30 cellular contexts compared by ENCODE assay signal in genomic region chr17:12352127-12352526, GRCh38.
"Had no signal": no experiment of that assay in that cellular context is flagged by ENCODE, and none has a peak within 500 bp of the region (broad histone marks: within the 10 kb centered on the region; RNA-seq: fewer than 3 reads in every experiment).

No MANE protein-coding gene starts in this region.

- DNase-seq: naive B cell; naive thymus-derived CD8-positive, alpha-beta T cell; occipital lobe; pancreas; psoas muscle; right cardiac atrium; right lobe of liver; spleen; stimulated activated CD4-positive, alpha-beta T cell treated with anti-CD3 and anti-CD28 coated beads, Interleukin-12 subunit alpha, Interleukin-12 subunit beta, amount 100 ng/mL, for 4 hours; stimulated activated CD4-positive, alpha-beta T cell treated with anti-CD3 and anti-CD28 coated beads, Interleukin-1b, Interleukin-23, amount 100 ng/mL, for 48 hours; stimulated activated CD4-positive, alpha-beta T cell treated with anti-CD3 and anti-CD28 coated beads, Interleukin-4, amount 100 ng/mL, for 1 hour; stimulated activated CD4-positive, alpha-beta T cell treated with anti-CD3 and anti-CD28 coated beads, Interleukin-4, amount 100 ng/mL, for 4 hours; stimulated activated CD8-positive, alpha-beta memory T cell treated with anti-CD3 and anti-CD28 coated beads, Interleukin-4, amount 100 ng/mL, for 48 hours; stimulated activated naive CD4-positive, alpha-beta T cell; stimulated activated naive CD8-positive, alpha-beta T cell treated with anti-CD3 and anti-CD28 coated beads, Interleukin-15, amount 100 ng/mL, for 72 hours; stimulated activated naive CD8-positive, alpha-beta T cell treated with anti-CD3 and anti-CD28 coated beads, Interleukin-15, Interleukin-2, amounts not matched to agents 100 U/mL and 50 U/mL, for 24 hours; substantia nigra; testis; tibial artery; transverse colon had no signal

- H3K4me1 Mint-ChIP-seq: naive B cell; naive thymus-derived CD8-positive, alpha-beta T cell; neural progenitor cell; stimulated activated memory B cell treated with anti-CD40 and anti-IgM and Interleukin-4, amounts not matched to agents 10 μg/mL and 1 μg/mL and 100 μg/mL, for 72 hours; stimulated activated naive CD8-positive, alpha-beta T cell treated with anti-CD3 and anti-CD28 coated beads, Interleukin-15, amount 100 ng/mL, for 72 hours had no signal

- H3K9me3 ChIP-seq: pancreas, psoas muscle, right lobe of liver, suprapubic skin, testis, tibial artery, transverse colon, vagina had no signal

- FAIRE-seq: urothelium cell line had no signal

- ATAC-seq: naive thymus-derived CD8-positive, alpha-beta T cell; natural killer cell treated with Interleukin-12 subunit alpha and Interleukin-12 subunit beta and Interleukin-15 and Interleukin-18, amount 100 ng/mL, for 72 hours; pancreas; psoas muscle; right cardiac atrium; right lobe of liver; stimulated activated memory B cell treated with anti-CD40 and anti-IgM and Interleukin-4, amounts not matched to agents 10 μg/mL and 1 μg/mL and 100 μg/mL, for 72 hours; stimulated activated naive CD8-positive, alpha-beta T cell treated with anti-CD3 and anti-CD28 coated beads, Interleukin-15, amount 100 ng/mL, for 72 hours; stimulated activated naive CD8-positive, alpha-beta T cell treated with anti-CD3 and anti-CD28 coated beads, Interleukin-15, Interleukin-2, amounts not matched to agents 100 U/mL and 50 U/mL, for 24 hours had no signal

- H3K4me1 ChIP-seq: neural progenitor cell, pancreas, psoas muscle, right lobe of liver, spleen, suprapubic skin, testis, transverse colon, vagina had no signal

- H3K36me3 Mint-ChIP-seq: naive B cell; naive thymus-derived CD8-positive, alpha-beta T cell; natural killer cell treated with Interleukin-12 subunit alpha and Interleukin-12 subunit beta and Interleukin-15 and Interleukin-18, amount 100 ng/mL, for 72 hours; neural progenitor cell; stimulated activated memory B cell treated with anti-CD40 and anti-IgM and Interleukin-4, amounts not matched to agents 10 μg/mL and 1 μg/mL and 100 μg/mL, for 72 hours; type B pancreatic cell had no signal

- H3K27ac ChIP-seq: neural progenitor cell, pancreas, psoas muscle, right lobe of liver, skin epidermis, spleen, suprapubic skin, testis, tibial artery, vagina had no signal

- H3K4me3 ChIP-seq: neural progenitor cell, pancreas, psoas muscle, right lobe of liver, skin epidermis, smooth muscle cell, spleen, suprapubic skin, testis, tibial artery, transverse colon, vagina had no signal

- H3K27me3 ChIP-seq: neural progenitor cell, pancreas, right lobe of liver, spleen, suprapubic skin, testis, tibial artery, transverse colon, vagina had no signal

- H3K27me3 Mint-ChIP-seq: naive B cell; natural killer cell treated with Interleukin-12 subunit alpha and Interleukin-12 subunit beta and Interleukin-15 and Interleukin-18, amount 100 ng/mL, for 72 hours; progenitor cell of endocrine pancreas; stimulated activated memory B cell treated with anti-CD40 and anti-IgM and Interleukin-4, amounts not matched to agents 10 μg/mL and 1 μg/mL and 100 μg/mL, for 72 hours; stimulated activated naive CD8-positive, alpha-beta T cell treated with anti-CD3 and anti-CD28 coated beads, Interleukin-15, amount 100 ng/mL, for 72 hours; type B pancreatic cell had no signal

- H3K4me3 Mint-ChIP-seq: naive B cell; naive thymus-derived CD8-positive, alpha-beta T cell; natural killer cell treated with Interleukin-12 subunit alpha and Interleukin-12 subunit beta and Interleukin-15 and Interleukin-18, amount 100 ng/mL, for 72 hours; neural progenitor cell; stimulated activated memory B cell treated with anti-CD40 and anti-IgM and Interleukin-4, amounts not matched to agents 10 μg/mL and 1 μg/mL and 100 μg/mL, for 72 hours; stimulated activated naive CD8-positive, alpha-beta T cell treated with anti-CD3 and anti-CD28 coated beads, Interleukin-15, amount 100 ng/mL, for 72 hours; type B pancreatic cell had no signal

- H3K36me3 ChIP-seq: neural progenitor cell, pancreas, right lobe of liver, spleen, suprapubic skin, tibial artery, transverse colon, vagina had no signal

- H3K27ac Mint-ChIP-seq: naive B cell; naive thymus-derived CD8-positive, alpha-beta T cell; natural killer cell treated with Interleukin-12 subunit alpha and Interleukin-12 subunit beta and Interleukin-15 and Interleukin-18, amount 100 ng/mL, for 72 hours; neural progenitor cell; progenitor cell of endocrine pancreas; stimulated activated memory B cell treated with anti-CD40 and anti-IgM and Interleukin-4, amounts not matched to agents 10 μg/mL and 1 μg/mL and 100 μg/mL, for 72 hours; stimulated activated naive CD8-positive, alpha-beta T cell treated with anti-CD3 and anti-CD28 coated beads, Interleukin-15, amount 100 ng/mL, for 72 hours; type B pancreatic cell had no signal
